In genomic region chr17:74471341-74471740, GRCh38 we compare ENCODE assay signal across 29 cellular contexts. TPM values are rescaled to one million over a fixed set of nuclear protein-coding genes. Genes with fewer than 3 reads are reported as not detected.
A peak's percentile ranks its signal among the peaks of the same experiment; 100 is the strongest.
DNase-seq lines count a peak whose midpoint lies in the region; ATAC-seq, FAIRE-seq and TF ChIP-seq lines count a peak whose summit lies in the region.
"Had no signal": no experiment of that assay in that cellular context is flagged by ENCODE, and none has a peak within 500 bp of the region (broad histone marks: within the 10 kb centered on the region; RNA-seq: fewer than 3 reads in every experiment).

No MANE protein-coding gene starts in this region.

- no peak overlapping the region for H3K4me3 Mint-ChIP-seq in activated CD8-positive, alpha-beta T cell treated with anti-CD3 and anti-CD28 coated beads for 36 hours
- H3K4me3 Mint-ChIP-seq in activated CD8-positive, alpha-beta T cell treated with anti-CD3 and anti-CD28 coated beads, Interleukin-2, amount 10 ng/mL, durations not matched to agents 7 days and 5 days, result no peak overlapping the region
- H3K4me3 Mint-ChIP-seq: B cell had no signal

- H3K27me3 Mint-ChIP-seq in activated CD8-positive, alpha-beta T cell treated with anti-CD3 and anti-CD28 coated beads for 36 hours, result no peaks in the 10 kb centered on the region
- H3K27me3 Mint-ChIP-seq in activated CD8-positive, alpha-beta T cell treated with anti-CD3 and anti-CD28 coated beads, Interleukin-2, amount 10 ng/mL, durations not matched to agents 7 days and 5 days (ENCODE audit: low read depth), result peaks cover 15% of the 10 kb centered on the region

- FAIRE-seq in GM12891 (lab: Jason Lieb, UNC) (peak; percentile 72), bronchial epithelial cell (lab: Jason Lieb, UNC) (peak; percentile 75)
- FAIRE-seq: GM19239 had no signal

- ATAC-seq in activated CD8-positive, alpha-beta T cell treated with anti-CD3 and anti-CD28 coated beads for 36 hours, result peak; percentile 71
- ATAC-seq in activated CD8-positive, alpha-beta T cell treated with anti-CD3 and anti-CD28 coated beads, Interleukin-2, amount 10 ng/mL, durations not matched to agents 7 days and 5 days, result no peak
- ATAC-seq in lower lobe of right lung, result no peak
- ATAC-seq in GM21447 (IDR thresholded peaks at IDR 0.05; ENCODE audit: unreplicated experiment), result no peak
- ATAC-seq: left lobe of liver had no signal

- H3K9me3 Mint-ChIP-seq in activated CD8-positive, alpha-beta T cell treated with anti-CD3 and anti-CD28 coated beads for 36 hours, result peaks cover 12% of the 10 kb centered on the region
- peaks cover 14% of the 10 kb centered on the region for H3K9me3 Mint-ChIP-seq in activated CD8-positive, alpha-beta T cell treated with anti-CD3 and anti-CD28 coated beads, Interleukin-2, amount 10 ng/mL, durations not matched to agents 7 days and 5 days (ENCODE audit: insufficient read depth)

- H3K36me3 Mint-ChIP-seq in activated CD8-positive, alpha-beta T cell treated with anti-CD3 and anti-CD28 coated beads for 36 hours (ENCODE audit: low read depth), result peaks cover 12% of the 10 kb centered on the region
- H3K36me3 Mint-ChIP-seq in activated CD8-positive, alpha-beta T cell treated with anti-CD3 and anti-CD28 coated beads, Interleukin-2, amount 10 ng/mL, durations not matched to agents 7 days and 5 days (ENCODE audit: low read depth), result peaks cover 18% of the 10 kb centered on the region

- TF ChIP-seq CTCF in activated CD8-positive, alpha-beta T cell treated with anti-CD3 and anti-CD28 coated beads for 36 hours (IDR thresholded peaks at IDR 0.05), result no peak
- TF ChIP-seq CTCF in bronchial epithelial cell (IDR thresholded peaks at IDR 0.05; ENCODE audit: insufficient read depth, low read length, severe bottlenecking) (no peak), osteoblast (IDR thresholded peaks at IDR 0.05; ENCODE audit: extremely low read depth, low read depth, low read length) (no peak), lower lobe of right lung (IDR thresholded peaks at IDR 0.05) (no peak)

- CTCF ChIA-PET in activated CD8-positive, alpha-beta T cell treated with anti-CD3 and anti-CD28 coated beads for 36 hours (lab: Charles Lee), result interaction anchor here (1.2 to 2.8 kb wide), 5 partner anchors 13 to 103 kb away, joined by 3 to 11 read pairs (median 7); no protein-coding TSS in a partner anchor
- CTCF ChIA-PET in activated CD8-positive, alpha-beta T cell treated with anti-CD3 and anti-CD28 coated beads, Interleukin-2, amount 10 ng/mL, durations not matched to agents 7 days and 5 days (lab: Charles Lee), result interaction anchor here (1.2 to 1.4 kb wide), 2 partner anchors 14 to 93 kb away, joined by 4 to 6 read pairs; no protein-coding TSS in a partner anchor

- H3K27ac Mint-ChIP-seq in activated CD8-positive, alpha-beta T cell treated with anti-CD3 and anti-CD28 coated beads for 36 hours, result no peak overlapping the region
- H3K27ac Mint-ChIP-seq in activated CD8-positive, alpha-beta T cell treated with anti-CD3 and anti-CD28 coated beads, Interleukin-2, amount 10 ng/mL, durations not matched to agents 7 days and 5 days, result no peak overlapping the region
- H3K27ac Mint-ChIP-seq: B cell had no signal

- H3K27me3 ChIP-seq in bronchial epithelial cell (ENCODE audit: control insufficient read depth, insufficient read depth, low read length) (no peaks in the 10 kb centered on the region), osteoblast (ENCODE audit: insufficient read depth, low read length) (no peaks in the 10 kb centered on the region), lower lobe of right lung (ENCODE audit: low read depth) (peaks cover 25% of the 10 kb centered on the region)
- H3K27me3 ChIP-seq: MG63, thyroid gland had no signal

- no peak overlapping the region for H2AFZ ChIP-seq in osteoblast (ENCODE audit: low read length)

- TF ChIP-seq POLR2A in GM12891 (IDR thresholded peaks at IDR 0.05; ENCODE audit: low read depth, low read length), result no peak

- no peak for DNase-seq in activated CD8-positive, alpha-beta T cell treated with anti-CD3 and anti-CD28 coated beads for 36 hours
- no peak for DNase-seq in activated CD8-positive, alpha-beta T cell treated with anti-CD3 and anti-CD28 coated beads, Interleukin-2, amount 10 ng/mL, durations not matched to agents 7 days and 5 days
- DNase-seq in GM12891 (ENCODE audit: insufficient read length, low spot score) (no peak), bronchial epithelial cell (ENCODE audit: low read depth) (peak; percentile 11), osteoblast (ENCODE audit: insufficient read length, low spot score, missing footprints) (peak; percentile 4), lower lobe of right lung (no peak), COLO829 (ENCODE audit: low spot score) (no peak)
- DNase-seq: activated effector memory CD4-positive, alpha-beta T cell treated with Interleukin-2 at 50 U/mL for 16 hours; cerebellar nuclear complex; DMS53; dorsolateral prefrontal cortex; H7; hippocampal formation; mesendoderm; MG63; NCI-H1105 treated with DMSO at 0.1 percent for 48 hours; NCI-H2029; NCI-H526 treated with DMSO at 0.1 percent for 48 hours; nucleus accumbens; SJCRH30; stimulated activated naive CD4-positive, alpha-beta T cell treated with Interleukin-2 at 50 U/mL for 16 hours; thyroid gland had no signal

- POLR2A ChIA-PET in activated CD8-positive, alpha-beta T cell treated with anti-CD3 and anti-CD28 coated beads for 36 hours (lab: Charles Lee), result interaction anchor here (0.9 kb wide), 1 partner anchor 61 kb away, joined by 3 read pairs; no protein-coding TSS in a partner anchor
- POLR2A ChIA-PET in activated CD8-positive, alpha-beta T cell treated with anti-CD3 and anti-CD28 coated beads, Interleukin-2, amount 10 ng/mL, durations not matched to agents 7 days and 5 days (lab: Charles Lee), result no interaction called here

- no peaks in the 10 kb centered on the region for H3K9me3 ChIP-seq in osteoblast (ENCODE audit: low read depth, low read length)
- H3K9me3 ChIP-seq in lower lobe of right lung, result no peaks in the 10 kb centered on the region
- H3K9me3 ChIP-seq: MG63, thyroid gland had no signal

- H3K4me3 ChIP-seq in bronchial epithelial cell (ENCODE audit: low read depth, low read length), result no peak overlapping the region
- H3K4me3 ChIP-seq in osteoblast (ENCODE audit: insufficient read depth, low read length), result no peak overlapping the region
- no peak overlapping the region for H3K4me3 ChIP-seq in lower lobe of right lung
- H3K4me3 ChIP-seq: dorsolateral prefrontal cortex, MG63, SJCRH30, thyroid gland had no signal

- no peaks in the 10 kb centered on the region for H4K20me1 ChIP-seq in osteoblast (ENCODE audit: insufficient read depth, low read length)

- no peak overlapping the region for H3K4me2 ChIP-seq in osteoblast (ENCODE audit: insufficient read depth, low read length)

- no peaks in the 10 kb centered on the region for H3K4me1 ChIP-seq in osteoblast (ENCODE audit: insufficient read depth, low read length)
- H3K4me1 ChIP-seq in lower lobe of right lung, result peaks cover 4% of the 10 kb centered on the region
- H3K4me1 ChIP-seq: SJCRH30, thyroid gland had no signal

- H3K27ac ChIP-seq in osteoblast (ENCODE audit: low read depth, low read length) (no peak overlapping the region), lower lobe of right lung (no peak overlapping the region)
- H3K27ac ChIP-seq: dorsolateral prefrontal cortex, SJCRH30, thyroid gland had no signal

- H3K36me3 ChIP-seq in bronchial epithelial cell (ENCODE audit: control insufficient read depth, insufficient read depth, low read length), result no peaks in the 10 kb centered on the region
- H3K36me3 ChIP-seq in osteoblast (ENCODE audit: insufficient read depth, low read length), result no peaks in the 10 kb centered on the region
- H3K36me3 ChIP-seq in lower lobe of right lung, result no peaks in the 10 kb centered on the region
- H3K36me3 ChIP-seq: MG63, SJCRH30, thyroid gland had no signal

- peaks cover 41% of the 10 kb centered on the region for H3K4me1 Mint-ChIP-seq in activated CD8-positive, alpha-beta T cell treated with anti-CD3 and anti-CD28 coated beads for 36 hours (ENCODE audit: low read depth)
- H3K4me1 Mint-ChIP-seq in activated CD8-positive, alpha-beta T cell treated with anti-CD3 and anti-CD28 coated beads, Interleukin-2, amount 10 ng/mL, durations not matched to agents 7 days and 5 days (ENCODE audit: low read depth), result peaks cover 21% of the 10 kb centered on the region

- intact Hi-C loops in activated CD8-positive, alpha-beta T cell treated with anti-CD3 and anti-CD28 coated beads for 36 hours (cut with micrococcal nuclease), result no loop called here
- intact Hi-C loops in lower lobe of right lung (cut with DNase I), result no loop called here

- no peaks in the 10 kb centered on the region for H3K79me2 ChIP-seq in osteoblast (ENCODE audit: insufficient read depth, low read length)

TF ChIP-seq in GM12891, 5 proteins besides CTCF, POLR2A, EP300 and RAD21:
- TF ChIP-seq SPI1 (IDR thresholded peaks at IDR 0.05; ENCODE audit: low read depth, low read length) (no peak), POLR2AphosphoS5 (IDR thresholded peaks at IDR 0.05; ENCODE audit: low read depth, low read length) (no peak), POU2F2 (IDR thresholded peaks at IDR 0.05; ENCODE audit: low read depth, low read length) (no peak), PAX5 (IDR thresholded peaks at IDR 0.05; ENCODE audit: insufficient read depth, low read length, severe bottlenecking) (no peak), TAF1 (IDR thresholded peaks at IDR 0.05; ENCODE audit: low read depth, low read length) (no peak)

RNA-seq across cellular contexts. Expression of gene CD300A, which starts 4.9 kb away (rescaled TPM):
- 1 to 10 TPM; 2.2 to 2.4 TPM for total RNA-seq in activated CD8-positive, alpha-beta T cell treated with anti-CD3 and anti-CD28 coated beads for 36 hours
- total RNA-seq in activated CD8-positive, alpha-beta T cell treated with anti-CD3 and anti-CD28 coated beads, Interleukin-2, amount 10 ng/mL, durations not matched to agents 7 days and 5 days, result 1 to 10 TPM; 2.1 to 2.8 TPM
- polyA plus RNA-seq in GM12891 (2012; ENCODE audit: low read depth, missing spikeins), result 40.2 TPM
- not detected in 2 replicates for total RNA-seq in bronchial epithelial cell
- total RNA-seq in osteoblast, result not detected in 2 replicates
- 27.8 TPM for total RNA-seq in lower lobe of right lung
- total RNA-seq: G401, RPMI7951, SJCRH30 had no signal

RNA-seq across cellular contexts. Expression of gene GPRC5C, which starts 39.5 kb away (rescaled TPM):
- total RNA-seq in activated CD8-positive, alpha-beta T cell treated with anti-CD3 and anti-CD28 coated beads for 36 hours, result 1 to 10 TPM; 1.2 to 2.0 TPM
- under 1 TPM in 1 of 2 experiments, not detected in 1; 0.32 TPM for total RNA-seq in activated CD8-positive, alpha-beta T cell treated with anti-CD3 and anti-CD28 coated beads, Interleukin-2, amount 10 ng/mL, durations not matched to agents 7 days and 5 days
- 7.5 TPM for polyA plus RNA-seq in GM12891 (2012; ENCODE audit: low read depth, missing spikeins)
- total RNA-seq in bronchial epithelial cell (15.4 and 15.5 TPM in 2 replicates), osteoblast (2.9 and 6.8 TPM in 2 replicates), lower lobe of right lung (58.2 TPM)
- total RNA-seq: SJCRH30 had no signal

RNA-seq across cellular contexts. Expression of gene CD300LB, which starts 59.9 kb away (rescaled TPM):
- not detected for total RNA-seq in activated CD8-positive, alpha-beta T cell treated with anti-CD3 and anti-CD28 coated beads for 36 hours
- not detected for total RNA-seq in activated CD8-positive, alpha-beta T cell treated with anti-CD3 and anti-CD28 coated beads, Interleukin-2, amount 10 ng/mL, durations not matched to agents 7 days and 5 days
- 0.26 TPM for polyA plus RNA-seq in GM12891 (2012; ENCODE audit: low read depth, missing spikeins)
- total RNA-seq in bronchial epithelial cell (not detected in 2 replicates), osteoblast (not detected in 2 replicates), lower lobe of right lung (1.5 TPM)
- total RNA-seq: G401; H7; RPMI7951; SJCRH30; T-helper 1 cell treated with Interleukin-12 subunit alpha and Interleukin-12 subunit beta and Interleukin-4 antibody, amounts not matched to agents 30 ng/mL and 1 ng/mL, for 36 hours; thyroid gland had no signal

Comparison
In these comparisons a context has a peak if more than half of its experiments do, and no peak if none do; other contexts are left out.
1. DNase-seq: peak in bronchial epithelial cell (single experiment) and osteoblast (single experiment); none in activated CD8-positive, alpha-beta T cell treated with anti-CD3 and anti-CD28 coated beads for 36 hours (single experiment), activated CD8-positive, alpha-beta T cell treated with anti-CD3 and anti-CD28 coated beads, Interleukin-2, amount 10 ng/mL, durations not matched to agents 7 days and 5 days (single experiment), GM12891 (single experiment), lower lobe of right lung (single experiment) and COLO829 (single experiment).